In the genomic region with DNA sequence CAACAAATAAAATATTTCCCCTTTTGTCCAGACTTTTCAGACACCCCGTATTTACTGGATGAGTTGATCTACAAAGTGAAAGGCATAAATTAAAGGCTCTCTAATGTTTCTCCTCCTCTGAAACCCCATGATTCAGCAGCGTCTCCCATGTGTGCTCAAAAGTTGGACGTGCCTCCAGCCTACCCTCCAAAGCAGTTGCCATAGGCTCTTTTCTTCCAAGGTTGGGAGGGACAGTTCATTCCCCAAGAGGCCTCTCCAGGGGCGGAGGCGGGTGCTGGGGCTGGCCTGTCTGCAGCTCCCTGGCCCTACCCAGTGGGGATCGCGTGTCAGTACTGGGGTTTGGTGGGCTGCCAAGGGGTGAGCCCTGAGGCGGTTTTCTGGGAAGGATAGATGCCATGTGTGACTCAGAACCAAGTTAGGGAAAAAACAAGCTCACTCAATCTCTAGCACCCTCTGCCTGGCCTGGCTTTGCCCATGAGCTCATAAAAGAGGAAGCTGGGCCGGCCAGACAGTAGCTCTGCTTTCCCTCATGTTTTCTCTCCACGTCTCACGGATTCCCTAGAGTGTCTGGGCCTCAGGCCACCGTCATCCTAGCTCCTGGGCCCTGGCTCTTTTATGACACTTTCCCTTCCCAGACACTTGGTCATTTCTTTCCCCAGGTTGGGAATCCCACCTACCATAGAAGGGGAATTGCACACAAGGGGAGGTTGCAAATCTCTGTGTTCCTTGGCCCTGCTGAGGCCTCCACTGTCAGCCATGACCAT, we compare ENCODE assay signal across 8 cellular contexts. TPM values are rescaled to one million over a fixed set of nuclear protein-coding genes. Genes with fewer than 3 reads are reported as not detected.
DNase-seq lines count a peak whose midpoint lies in the region; ATAC-seq and TF ChIP-seq lines count a peak whose summit lies in the region.

No MANE protein-coding gene starts in this region.

- intact Hi-C loops in HCT116 (cut with micrococcal nuclease), result loop anchor here (1.0 to 2.0 kb wide), 2 partner anchors 17 to 30 kb away; no protein-coding TSS in a partner anchor

- POLR2A ChIA-PET in HCT116 (lab: Charles Lee), result interaction anchor here (1.0 to 16.4 kb wide), 8 partner anchors 9 to 67 kb away, joined by 3 to 680 read pairs (median 30); partner anchors contain the start of genes FLOT1 and IER3

- TF ChIP-seq POLR2A in HCT116 (IDR thresholded peaks at IDR 0.05; ENCODE audit: borderline replicate concordance, extremely low read depth, insufficient read depth, insufficient read length), result no peak

- H3K9me3 ChIP-seq in HCT116 (ENCODE audit: control insufficient read depth in 1 of 2, insufficient read depth in 1 of 2, low read depth in 1 of 2, low read length in 2 of 2) (no peaks in the 10 kb centered on the region), SK-N-MC (ENCODE audit: low read depth, low read length) (no peaks in the 10 kb centered on the region)

- H3K36me3 ChIP-seq in HCT116 (ENCODE audit: control insufficient read depth in 1 of 2, insufficient read depth in 2 of 2, low read length in 2 of 2) (no peaks in the 10 kb centered on the region), SK-N-MC (ENCODE audit: insufficient read depth, low read length) (no peaks in the 10 kb centered on the region), H7 (replicated peaks; ENCODE audit: control insufficient read depth, insufficient read depth, low read length) (no peaks in the 10 kb centered on the region)

- peak; percentile 99 for DNase-seq in HCT116 (ENCODE audit: low read depth, low spot score)
- DNase-seq in SK-N-MC (ENCODE audit: low read depth, low spot score), result peak; percentile 50
- peak; percentile 100 for DNase-seq in fibroblast of mammary gland (ENCODE audit: low read depth)
- peak; percentile 22 for DNase-seq in occipital lobe (lab: John Stamatoyannopoulos, UW)
- no peak for DNase-seq in H7

- H3K4me1 ChIP-seq in HCT116 (ENCODE audit: control insufficient read depth in 1 of 2, insufficient read depth in 2 of 2, low read length in 2 of 2), result peaks cover 76 to 97% of the 10 kb centered on the region in 2 experiments

- CTCF ChIA-PET in HCT116 (lab: Charles Lee), result interaction anchor here (0.8 to 1.5 kb wide), 4 partner anchors 12 to 48 kb away, joined by 3 to 7 read pairs (median 4); no protein-coding TSS in a partner anchor

- no peaks in the 10 kb centered on the region for H4K20me1 ChIP-seq in HCT116 (ENCODE audit: insufficient read depth)

- no peak overlapping the region for H3K4me3 ChIP-seq in HCT116 (replicated peaks in 1 of 2; ENCODE audit: low read depth in 1 of 2, low read length in 2 of 2)
- H3K4me3 ChIP-seq in SK-N-MC, result peak overlapping the region; percentile 8; the same call in 1 of the 2 replicates
- H3K4me3 ChIP-seq in fibroblast of mammary gland (ENCODE audit: control insufficient read depth, low read depth, low read length), result no peak overlapping the region
- H3K4me3 ChIP-seq in H7 (ENCODE audit: insufficient read depth, low read depth, low read length), result no peak overlapping the region

- H3K79me2 ChIP-seq in HCT116 (ENCODE audit: insufficient read depth, low read length), result no peaks in the 10 kb centered on the region

- peak overlapping the region; percentile 55 for H3K4me2 ChIP-seq in HCT116 (ENCODE audit: low read length)

- no peak overlapping the region for H2AFZ ChIP-seq in HCT116 (ENCODE audit: low read depth, low read length, poor library complexity, severe bottlenecking)

- BruUV-seq in HCT116 (replicated peaks; lab: Mats Ljungman, UMichigan), result no TSS peak

- no peak for TF ChIP-seq CTCF in HCT116 (IDR thresholded peaks at IDR 0.05 in 2 of 3, conservative IDR thresholded peaks at IDR 0.05 in 1 of 3; ENCODE audit: borderline replicate concordance in 1 of 3, insufficient read depth in 1 of 3, low read depth in 2 of 3, low read length in 2 of 3)
- TF ChIP-seq CTCF in fibroblast of mammary gland (conservative IDR thresholded peaks at IDR 0.05; ENCODE audit: control insufficient read depth, insufficient read depth, low read depth, low read length), result peak; percentile 9

- peak; percentile 82 for ATAC-seq in HCT116
- ATAC-seq in HG03039 (IDR thresholded peaks at IDR 0.05; ENCODE audit: unreplicated experiment), result no peak
- no peak for ATAC-seq in GM19328 (IDR thresholded peaks at IDR 0.05; ENCODE audit: unreplicated experiment)
- ATAC-seq in HG03432 (IDR thresholded peaks at IDR 0.05; ENCODE audit: unreplicated experiment), result no peak

- TF ChIP-seq RAD21 in HCT116 (IDR thresholded peaks at IDR 0.05; ENCODE audit: low read depth), result no peak

- H3K9ac ChIP-seq in HCT116 (ENCODE audit: low read length), result peak overlapping the region; percentile 69
- H3K9ac ChIP-seq in SK-N-MC (ENCODE audit: insufficient read length), result no peak overlapping the region

- no peaks in the 10 kb centered on the region for H3K9me2 ChIP-seq in HCT116 (ENCODE audit: insufficient read depth)

- H3K27me3 ChIP-seq in HCT116 (ENCODE audit: insufficient read depth, low read length) (no peaks in the 10 kb centered on the region), H7 (ENCODE audit: control insufficient read depth, insufficient read depth, low read length) (no peaks in the 10 kb centered on the region)

- RAD21 ChIA-PET in HCT116 (lab: Charles Lee; ENCODE audit: low non-redundant PET in 1 of 2, low total read pairs in 2 of 2, uncharacterized antibody in 2 of 2, unreplicated experiment in 2 of 2), result interaction anchor here (1.0 to 1.5 kb wide), 6 partner anchors 9 to 29 kb away, joined by 3 to 6 read pairs (median 4); no protein-coding TSS in a partner anchor

- peak overlapping the region; percentile 96 for H3K27ac ChIP-seq in HCT116 (ENCODE audit: low read depth, low read length)
- H3K27ac ChIP-seq in SK-N-MC, result peak overlapping the region; percentile 79

TF ChIP-seq in HCT116, 20 proteins besides CTCF, POLR2A, EP300 and RAD21 (continues in another document):
- TF ChIP-seq, protein P1, sequence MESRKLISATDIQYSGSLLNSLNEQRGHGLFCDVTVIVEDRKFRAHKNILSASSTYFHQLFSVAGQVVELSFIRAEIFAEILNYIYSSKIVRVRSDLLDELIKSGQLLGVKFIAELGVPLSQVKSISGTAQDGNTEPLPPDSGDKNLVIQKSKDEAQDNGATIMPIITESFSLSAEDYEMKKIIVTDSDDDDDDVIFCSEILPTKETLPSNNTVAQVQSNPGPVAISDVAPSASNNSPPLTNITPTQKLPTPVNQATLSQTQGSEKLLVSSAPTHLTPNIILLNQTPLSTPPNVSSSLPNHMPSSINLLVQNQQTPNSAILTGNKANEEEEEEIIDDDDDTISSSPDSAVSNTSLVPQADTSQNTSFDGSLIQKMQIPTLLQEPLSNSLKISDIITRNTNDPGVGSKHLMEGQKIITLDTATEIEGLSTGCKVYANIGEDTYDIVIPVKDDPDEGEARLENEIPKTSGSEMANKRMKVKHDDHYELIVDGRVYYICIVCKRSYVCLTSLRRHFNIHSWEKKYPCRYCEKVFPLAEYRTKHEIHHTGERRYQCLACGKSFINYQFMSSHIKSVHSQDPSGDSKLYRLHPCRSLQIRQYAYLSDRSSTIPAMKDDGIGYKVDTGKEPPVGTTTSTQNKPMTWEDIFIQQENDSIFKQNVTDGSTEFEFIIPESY (IDR thresholded peaks at IDR 0.05; ENCODE audit: extremely low read depth, insufficient replicate concordance, low read length), result no peak
- TF ChIP-seq, protein P2, sequence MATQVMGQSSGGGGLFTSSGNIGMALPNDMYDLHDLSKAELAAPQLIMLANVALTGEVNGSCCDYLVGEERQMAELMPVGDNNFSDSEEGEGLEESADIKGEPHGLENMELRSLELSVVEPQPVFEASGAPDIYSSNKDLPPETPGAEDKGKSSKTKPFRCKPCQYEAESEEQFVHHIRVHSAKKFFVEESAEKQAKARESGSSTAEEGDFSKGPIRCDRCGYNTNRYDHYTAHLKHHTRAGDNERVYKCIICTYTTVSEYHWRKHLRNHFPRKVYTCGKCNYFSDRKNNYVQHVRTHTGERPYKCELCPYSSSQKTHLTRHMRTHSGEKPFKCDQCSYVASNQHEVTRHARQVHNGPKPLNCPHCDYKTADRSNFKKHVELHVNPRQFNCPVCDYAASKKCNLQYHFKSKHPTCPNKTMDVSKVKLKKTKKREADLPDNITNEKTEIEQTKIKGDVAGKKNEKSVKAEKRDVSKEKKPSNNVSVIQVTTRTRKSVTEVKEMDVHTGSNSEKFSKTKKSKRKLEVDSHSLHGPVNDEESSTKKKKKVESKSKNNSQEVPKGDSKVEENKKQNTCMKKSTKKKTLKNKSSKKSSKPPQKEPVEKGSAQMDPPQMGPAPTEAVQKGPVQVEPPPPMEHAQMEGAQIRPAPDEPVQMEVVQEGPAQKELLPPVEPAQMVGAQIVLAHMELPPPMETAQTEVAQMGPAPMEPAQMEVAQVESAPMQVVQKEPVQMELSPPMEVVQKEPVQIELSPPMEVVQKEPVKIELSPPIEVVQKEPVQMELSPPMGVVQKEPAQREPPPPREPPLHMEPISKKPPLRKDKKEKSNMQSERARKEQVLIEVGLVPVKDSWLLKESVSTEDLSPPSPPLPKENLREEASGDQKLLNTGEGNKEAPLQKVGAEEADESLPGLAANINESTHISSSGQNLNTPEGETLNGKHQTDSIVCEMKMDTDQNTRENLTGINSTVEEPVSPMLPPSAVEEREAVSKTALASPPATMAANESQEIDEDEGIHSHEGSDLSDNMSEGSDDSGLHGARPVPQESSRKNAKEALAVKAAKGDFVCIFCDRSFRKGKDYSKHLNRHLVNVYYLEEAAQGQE (IDR thresholded peaks at IDR 0.05; ENCODE audit: low read depth), result no peak
- TF ChIP-seq ELF1 (IDR thresholded peaks at IDR 0.05; ENCODE audit: borderline replicate concordance, low read depth) (no peak), POLR2AphosphoS5 (IDR thresholded peaks at IDR 0.05; ENCODE audit: low read depth, low read length) (peak; percentile 81), TCF7L2 (IDR thresholded peaks at IDR 0.05; ENCODE audit: borderline replicate concordance, extremely low read depth, insufficient read depth, insufficient read length) (peak; percentile 71), FOSL1 (IDR thresholded peaks at IDR 0.05; ENCODE audit: low read depth) (no peak), CEBPB (IDR thresholded peaks at IDR 0.05; ENCODE audit: low read depth) (no peak)

RNA-seq across cellular contexts. Expression of gene IER3, which starts 8.0 kb away (rescaled TPM):
- total RNA-seq in HCT116 (2021; ENCODE audit: unreplicated experiment) (952 TPM), occipital lobe (3.0 TPM)
- polyA plus RNA-seq in HCT116 (2012), result 1,025 and 1,062 TPM in 2 replicates
- 116 and 141 TPM in 2 replicates for total RNA-seq in H7 (2014; rRNA removed; shearing (Covaris generic))

RNA-seq across cellular contexts. Expression of gene FLOT1, which starts 9.9 kb away (rescaled TPM):
- 117 TPM for total RNA-seq in HCT116 (2021; ENCODE audit: unreplicated experiment)
- 124 and 132 TPM in 2 replicates for polyA plus RNA-seq in HCT116 (2012)
- 43.4 TPM for total RNA-seq in occipital lobe
- 140 and 152 TPM in 2 replicates for total RNA-seq in H7 (2014; rRNA removed; shearing (Covaris generic))

RNA-seq across cellular contexts. Expression of gene TUBB, which starts 32.2 kb away (rescaled TPM):
- total RNA-seq in HCT116 (2021; ENCODE audit: unreplicated experiment) (886 TPM), occipital lobe (1,190 TPM)
- 716 and 796 TPM in 2 replicates for polyA plus RNA-seq in HCT116 (2012)
- total RNA-seq in H7 (2014; rRNA removed; shearing (Covaris generic)), result 1,911 and 2,101 TPM in 2 replicates

RNA-seq across cellular contexts. Expression of gene MDC1, which starts 35.3 kb away (rescaled TPM):
- total RNA-seq in HCT116 (2021; ENCODE audit: unreplicated experiment), result 75.8 TPM
- polyA plus RNA-seq in HCT116 (2012), result 55.7 and 59.3 TPM in 2 replicates
- total RNA-seq in occipital lobe, result 12.5 TPM
- 25.5 and 29.1 TPM in 2 replicates for total RNA-seq in H7 (2014; rRNA removed; shearing (Covaris generic))

Comparison
In these comparisons a context has a peak if more than half of its experiments do, and no peak if none do; other contexts are left out.
1. RNA of gene IER3, which starts 8.0 kb away (total RNA-seq): 952 TPM in HCT116 (single experiment) and 116 to 141 TPM in H7; 3.0 TPM in occipital lobe (single experiment); every median in the first group is over 10 times any median in the second.